In the genomic region with DNA sequence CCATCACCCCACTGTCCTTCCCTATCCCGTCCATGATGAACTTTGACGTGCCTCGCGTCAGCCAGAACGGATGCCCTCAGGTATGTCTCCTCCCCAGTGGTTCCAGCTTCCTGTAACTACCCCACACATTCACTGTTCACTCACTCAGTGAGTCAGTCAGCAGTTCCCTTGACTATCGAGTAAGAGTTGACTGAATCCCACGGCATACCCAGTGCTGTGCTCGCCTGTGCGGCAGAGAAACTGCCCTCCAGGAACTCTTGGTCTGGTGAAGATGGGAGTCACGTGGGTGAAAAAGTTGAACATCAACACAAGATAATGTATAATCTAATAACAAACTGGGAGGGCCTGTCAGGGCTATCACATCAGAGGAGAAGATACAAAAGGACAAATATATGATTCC, we compare ENCODE assay signal across 27 cellular contexts. TPM values are rescaled to one million over a fixed set of nuclear protein-coding genes. Genes with fewer than 3 reads are reported as not detected.
"Had no signal": no experiment of that assay in that cellular context is flagged by ENCODE, and none has a peak within 500 bp of the region (broad histone marks: within the 10 kb centered on the region; RNA-seq: fewer than 3 reads in every experiment).

No MANE protein-coding gene starts in this region.

- H3K9me3 ChIP-seq: esophagus squamous epithelium, right lobe of liver, tibial nerve had no signal

- H3K27ac ChIP-seq: esophagus squamous epithelium, right lobe of liver, tibial nerve, WERI-Rb-1 had no signal

- H3K4me1 ChIP-seq: esophagus squamous epithelium, right lobe of liver, tibial nerve had no signal

- H3K4me1 Mint-ChIP-seq: activated CD4-positive, alpha-beta T cell treated with anti-CD3 and anti-CD28 coated beads, Interleukin-2, amount 10 ng/mL, durations not matched to agents 24 days and 14 days; activated naive CD4-positive, alpha-beta T cell treated with anti-CD3 and anti-CD28 coated beads, Interleukin-2, amount 50 U/mL, for 24 hours had no signal

- H3K36me3 Mint-ChIP-seq: activated CD4-positive, alpha-beta memory T cell treated with anti-CD3 and anti-CD28 coated beads for 36 hours; activated naive CD4-positive, alpha-beta T cell treated with anti-CD3 and anti-CD28 coated beads, Interleukin-2, amount 50 U/mL, for 24 hours; memory B cell; naive thymus-derived CD8-positive, alpha-beta T cell had no signal

- H3K4me3 ChIP-seq: esophagus squamous epithelium, right lobe of liver, tibial nerve had no signal

- H3K27me3 ChIP-seq: right lobe of liver had no signal

- H3K4me3 Mint-ChIP-seq: activated CD4-positive, alpha-beta memory T cell treated with anti-CD3 and anti-CD28 coated beads for 36 hours; activated CD4-positive, alpha-beta T cell treated with anti-CD3 and anti-CD28 coated beads, Interleukin-2, amount 10 ng/mL, durations not matched to agents 24 days and 14 days; activated naive CD4-positive, alpha-beta T cell treated with anti-CD3 and anti-CD28 coated beads, Interleukin-2, amount 50 U/mL, for 24 hours; activated naive CD8-positive, alpha-beta T cell treated with anti-CD3 and anti-CD28 coated beads, Interleukin-2, amount 50 U/mL, for 24 hours; activated T-cell treated with anti-CD3 and anti-CD28 coated beads, Interleukin-2, amount 50 U/mL, for 24 hours; memory B cell; naive thymus-derived CD8-positive, alpha-beta T cell; neural crest cell had no signal

- H3K9me3 Mint-ChIP-seq: activated CD4-positive, alpha-beta memory T cell treated with anti-CD3 and anti-CD28 coated beads for 36 hours; activated CD4-positive, alpha-beta T cell treated with anti-CD3 and anti-CD28 coated beads, Interleukin-2, amount 10 ng/mL, durations not matched to agents 24 days and 14 days; activated naive CD4-positive, alpha-beta T cell treated with anti-CD3 and anti-CD28 coated beads, Interleukin-2, amount 50 U/mL, for 24 hours; activated naive CD8-positive, alpha-beta T cell treated with anti-CD3 and anti-CD28 coated beads, Interleukin-2, amount 50 U/mL, for 24 hours; activated T-cell treated with anti-CD3 and anti-CD28 coated beads, Interleukin-2, amount 50 U/mL, for 24 hours; memory B cell; neural crest cell had no signal

- ATAC-seq: activated naive CD8-positive, alpha-beta T cell treated with anti-CD3 and anti-CD28 coated beads, Interleukin-2, amount 50 U/mL, for 24 hours; naive thymus-derived CD8-positive, alpha-beta T cell; right lobe of liver had no signal

- H3K27ac Mint-ChIP-seq: activated CD4-positive, alpha-beta memory T cell treated with anti-CD3 and anti-CD28 coated beads for 36 hours; activated CD4-positive, alpha-beta T cell treated with anti-CD3 and anti-CD28 coated beads, Interleukin-2, amount 10 ng/mL, durations not matched to agents 24 days and 14 days; activated naive CD4-positive, alpha-beta T cell treated with anti-CD3 and anti-CD28 coated beads, Interleukin-2, amount 50 U/mL, for 24 hours; activated naive CD8-positive, alpha-beta T cell treated with anti-CD3 and anti-CD28 coated beads, Interleukin-2, amount 50 U/mL, for 24 hours; activated T-cell treated with anti-CD3 and anti-CD28 coated beads, Interleukin-2, amount 50 U/mL, for 24 hours; memory B cell; naive thymus-derived CD8-positive, alpha-beta T cell had no signal

- H3K36me3 ChIP-seq: esophagus squamous epithelium, right lobe of liver, tibial nerve, WERI-Rb-1 had no signal

- DNase-seq: activated CD4-positive, alpha-beta memory T cell treated with anti-CD3 and anti-CD28 coated beads for 36 hours; activated CD4-positive, alpha-beta T cell treated with anti-CD3 and anti-CD28 coated beads, Interleukin-2, amount 10 ng/mL, durations not matched to agents 24 days and 14 days; activated CD8-positive, alpha-beta memory T cell treated with anti-CD3 and anti-CD28 coated beads, Interleukin-2, amount 50 U/mL, for 48 hours; activated gamma-delta T cell; activated naive CD8-positive, alpha-beta T cell treated with anti-CD3 and anti-CD28 coated beads, Interleukin-2, amount 50 U/mL, for 24 hours; activated T-cell treated with anti-CD3 and anti-CD28 coated beads, Interleukin-2, amount 50 U/mL, for 24 hours; amygdala; central memory CD4-positive, alpha-beta T cell; esophagus squamous epithelium; foreskin melanocyte; naive thymus-derived CD8-positive, alpha-beta T cell; posterior cingulate gyrus; right lobe of liver; stimulated activated CD4-positive, alpha-beta T cell treated with anti-CD3 and anti-CD28 coated beads, Interleukin-2, amount 100 ng/mL, for 48 hours; stimulated activated naive CD4-positive, alpha-beta T cell treated with Interleukin-2 at 50 U/mL for 16 hours; T-helper 9 cell had no signal

RNA-seq across cellular contexts. Expression of gene CCDC33, which starts 36.7 kb away (rescaled TPM):
- total RNA-seq: activated CD4-positive, alpha-beta memory T cell treated with anti-CD3 and anti-CD28 coated beads for 36 hours; activated CD4-positive, alpha-beta T cell treated with anti-CD3 and anti-CD28 coated beads, Interleukin-2, amount 10 ng/mL, durations not matched to agents 24 days and 14 days; activated CD8-positive, alpha-beta memory T cell treated with anti-CD3 and anti-CD28 coated beads for 36 hours; endothelial cell of umbilical vein; esophagus squamous epithelium; glomerular endothelial cell; liver; naive thymus-derived CD8-positive, alpha-beta T cell; omental fat pad; right lobe of liver; T-helper 1 cell treated with Interleukin-12 subunit alpha and Interleukin-12 subunit beta and Interleukin-4 antibody, amounts not matched to agents 30 ng/mL and 1 ng/mL, for 36 hours; tibial nerve had no signal
- polyA plus RNA-seq: endothelial cell of umbilical vein; liver; naive thymus-derived CD8-positive, alpha-beta T cell had no signal
